15 cellular contexts compared by ENCODE assay signal in the genomic region with DNA sequence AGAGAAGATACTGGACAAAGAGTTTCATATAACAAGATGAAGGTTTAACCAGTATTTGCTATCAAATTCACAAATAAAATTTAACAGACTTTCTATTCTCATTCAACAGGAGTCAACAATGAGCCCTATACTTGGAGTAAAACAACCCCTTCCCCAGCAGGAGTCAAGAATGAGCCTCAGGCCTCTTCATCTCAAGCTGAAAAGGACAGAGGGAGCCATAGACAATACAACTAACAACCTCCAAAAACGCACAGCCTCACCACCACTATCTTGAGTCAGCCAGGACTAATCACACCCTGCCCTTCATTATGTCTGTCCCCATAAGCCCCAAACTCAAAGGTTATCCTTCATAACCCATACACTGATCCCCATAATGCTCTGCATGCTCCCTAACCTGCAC.
"Had no signal": no experiment of that assay in that cellular context is flagged by ENCODE, and none has a peak within 500 bp of the region (broad histone marks: within the 10 kb centered on the region; RNA-seq: fewer than 3 reads in every experiment).

No MANE protein-coding gene starts in this region.

- H3K27ac ChIP-seq: psoas muscle, spleen, tibial artery, upper lobe of right lung, vagina had no signal

- H3K9me3 ChIP-seq: psoas muscle, upper lobe of right lung, vagina had no signal

- H3K4me3 ChIP-seq: psoas muscle, spleen, tibial artery, upper lobe of right lung, vagina had no signal

- DNase-seq: effector memory CD4-positive, alpha-beta T cell; naive thymus-derived CD4-positive, alpha-beta T cell; nephron progenitor cell; psoas muscle; retina; spleen; stimulated activated CD4-positive, alpha-beta T cell treated with anti-CD3 and anti-CD28 coated beads, Interleukin-15, amount 100 ng/mL, for 24 hours; stimulated activated CD4-positive, alpha-beta T cell treated with anti-CD3 and anti-CD28 coated beads, Interleukin-1b, Interleukin-23, amount 100 ng/mL, for 48 hours; stimulated activated CD4-positive, alpha-beta T cell treated with anti-CD3 and anti-CD28 coated beads, Interleukin-4, amount 100 ng/mL, for 24 hours; tibial artery; upper lobe of right lung had no signal

- ATAC-seq: esophagus mucosa; naive thymus-derived CD4-positive, alpha-beta T cell; psoas muscle; sciatic nerve; stimulated activated memory B cell treated with anti-CD40 and anti-IgM and Interleukin-4, amounts not matched to agents 10 μg/mL and 1 μg/mL and 100 μg/mL, for 72 hours; upper lobe of right lung had no signal

- H3K4me1 ChIP-seq: psoas muscle, spleen, upper lobe of right lung, vagina had no signal

- H3K27me3 ChIP-seq: spleen, tibial artery, upper lobe of right lung, vagina had no signal
